Comparison of ENCODE assay signal across 11 cellular contexts in genomic region chr7:117435475-117436043, GRCh38. TPM values are rescaled to one million over a fixed set of nuclear protein-coding genes. Genes with fewer than 3 reads are reported as not detected.
DNase-seq lines count a peak whose midpoint lies in the region; ATAC-seq and FAIRE-seq lines count a peak whose summit lies in the region.
"Had no signal": no experiment of that assay in that cellular context is flagged by ENCODE, and none has a peak within 500 bp of the region (broad histone marks: within the 10 kb centered on the region; RNA-seq: fewer than 3 reads in every experiment).

No MANE protein-coding gene starts in this region.

- POLR2A ChIA-PET in activated CD4-positive, alpha-beta T cell treated with anti-CD3 and anti-CD28 coated beads for 36 hours (lab: Charles Lee): no interaction called here

- CTCF ChIA-PET in activated CD4-positive, alpha-beta T cell treated with anti-CD3 and anti-CD28 coated beads for 36 hours (lab: Charles Lee): interaction anchor here (0.9 kb wide), 1 partner anchor 25 kb away, joined by 3 read pairs; no protein-coding TSS in a partner anchor

- H3K4me3 Mint-ChIP-seq in activated CD4-positive, alpha-beta T cell treated with anti-CD3 and anti-CD28 coated beads for 36 hours: no peak overlapping the region

- intact Hi-C loops in activated CD4-positive, alpha-beta T cell treated with anti-CD3 and anti-CD28 coated beads for 36 hours (cut with DNase I, micrococcal nuclease): no loop called here

- H3K4me3 ChIP-seq in small intestine (ENCODE audit: low read depth in 1 of 2, low read length in 2 of 2): no peak overlapping the region
- H3K4me3 ChIP-seq: A549 had no signal

- peaks cover 9% of the 10 kb centered on the region for H3K27me3 Mint-ChIP-seq in activated CD4-positive, alpha-beta T cell treated with anti-CD3 and anti-CD28 coated beads for 36 hours

- no peaks in the 10 kb centered on the region for H3K9me3 ChIP-seq in small intestine (ENCODE audit: control insufficient read depth, low read depth)
- H3K9me3 ChIP-seq: A549 had no signal

- no peaks in the 10 kb centered on the region for H3K4me1 ChIP-seq in small intestine (ENCODE audit: control insufficient read depth in 2 of 2, insufficient read depth in 1 of 2, low read depth in 1 of 2, low read length in 1 of 2)
- H3K4me1 ChIP-seq: A549 had no signal

- peak; percentile 93 for ATAC-seq in activated CD4-positive, alpha-beta T cell treated with anti-CD3 and anti-CD28 coated beads for 36 hours
- ATAC-seq in HG02623 (IDR thresholded peaks at IDR 0.05; ENCODE audit: unreplicated experiment): peak; percentile 96
- ATAC-seq: A549 had no signal

- no peaks in the 10 kb centered on the region for H3K36me3 Mint-ChIP-seq in activated CD4-positive, alpha-beta T cell treated with anti-CD3 and anti-CD28 coated beads for 36 hours (ENCODE audit: low read depth)

- H3K4me1 Mint-ChIP-seq in activated CD4-positive, alpha-beta T cell treated with anti-CD3 and anti-CD28 coated beads for 36 hours: peaks cover 6% of the 10 kb centered on the region

- no peak overlapping the region for H3K27ac Mint-ChIP-seq in activated CD4-positive, alpha-beta T cell treated with anti-CD3 and anti-CD28 coated beads for 36 hours

- H3K36me3 ChIP-seq in small intestine (ENCODE audit: control insufficient read depth in 2 of 2, insufficient read depth in 2 of 2, low read length in 2 of 2): no peaks in the 10 kb centered on the region

- DNase-seq in activated CD4-positive, alpha-beta T cell treated with anti-CD3 and anti-CD28 coated beads for 36 hours: peak; percentile 13
- DNase-seq in activated CD4-positive, alpha-beta T cell treated with anti-CD3 and anti-CD28 coated beads, Interleukin-2, amount 50 U/mL, for 4 hours: no peak
- DNase-seq in HK-2 (ENCODE audit: unreplicated experiment) (peak; percentile 30), small intestine (peak; percentile 22), NCI-H510A treated with DMSO at 0.1 percent for 48 hours (lab: John Stamatoyannopoulos, UW) (no peak)
- DNase-seq in activated effector memory CD4-positive, alpha-beta T cell treated with anti-CD3 and anti-CD28 coated beads, Interleukin-2, amount 50 U/mL, for 16 hours: no peak
- DNase-seq in central memory CD4-positive, alpha-beta T cell: no peak
- DNase-seq: NCI-H187; stimulated activated CD4-positive, alpha-beta T cell treated with anti-CD3 and anti-CD28 coated beads, Interleukin-12 subunit alpha, Interleukin-12 subunit beta, amount 100 ng/mL, for 4 hours had no signal

- no peaks in the 10 kb centered on the region for H3K27me3 ChIP-seq in small intestine (ENCODE audit: control insufficient read depth in 2 of 2, insufficient read depth in 2 of 2, low read length in 2 of 2)

- no peak overlapping the region for H3K27ac ChIP-seq in small intestine (ENCODE audit: low read depth in 1 of 2, low read length in 1 of 2)
- H3K27ac ChIP-seq: A549 had no signal

- H3K9me3 Mint-ChIP-seq in activated CD4-positive, alpha-beta T cell treated with anti-CD3 and anti-CD28 coated beads for 36 hours (ENCODE audit: low read depth): no peaks in the 10 kb centered on the region

- peak; percentile 33 for FAIRE-seq in small intestine (lab: Jason Lieb, UNC)
- FAIRE-seq: A549 had no signal

- 32 to 37% (median 34%) methylated on average over 2 of the region's 2 CpGs for WGBS in small intestine, 3 donors

RNA-seq across cellular contexts. Expression of gene ASZ1, which starts 8.3 kb away (rescaled TPM):
- total RNA-seq in activated CD4-positive, alpha-beta T cell treated with anti-CD3 and anti-CD28 coated beads for 36 hours: not detected
- polyA plus RNA-seq in small intestine: not detected
- polyA plus RNA-seq: A549 had no signal

RNA-seq across cellular contexts. Expression of gene CFTR, which starts 44.3 kb away (rescaled TPM):
- total RNA-seq in activated CD4-positive, alpha-beta T cell treated with anti-CD3 and anti-CD28 coated beads for 36 hours: not detected
- 10 to 100 TPM; 23.5 to 28.0 (median 25.1) TPM for polyA plus RNA-seq in small intestine

Comparison
In these comparisons a context has a peak if more than half of its experiments do, and no peak if none do; other contexts are left out.
1. DNase-seq: peak in activated CD4-positive, alpha-beta T cell treated with anti-CD3 and anti-CD28 coated beads for 36 hours (single experiment), HK-2 (single experiment) and small intestine (single experiment); none in activated CD4-positive, alpha-beta T cell treated with anti-CD3 and anti-CD28 coated beads, Interleukin-2, amount 50 U/mL, for 4 hours (0 of 2), activated effector memory CD4-positive, alpha-beta T cell treated with anti-CD3 and anti-CD28 coated beads, Interleukin-2, amount 50 U/mL, for 16 hours (single experiment), NCI-H510A treated with DMSO at 0.1 percent for 48 hours (single experiment) and central memory CD4-positive, alpha-beta T cell (single experiment).